ENCODE assay signal across 20 cellular contexts in genomic region chr16:19177111-19177747, GRCh38. TPM values are rescaled to one million over a fixed set of nuclear protein-coding genes. Genes with fewer than 3 reads are reported as not detected.
DNase-seq lines count a peak whose midpoint lies in the region; ATAC-seq and TF ChIP-seq lines count a peak whose summit lies in the region.
"Had no signal": no experiment of that assay in that cellular context is flagged by ENCODE, and none has a peak within 500 bp of the region (broad histone marks: within the 10 kb centered on the region; RNA-seq: fewer than 3 reads in every experiment).

No MANE protein-coding gene starts in this region.

- H3K36me3 Mint-ChIP-seq in mesothelial cell of epicardium = peaks cover 4% of the 10 kb centered on the region
- H3K36me3 Mint-ChIP-seq: CD4-positive, CD25-positive, alpha-beta regulatory T cell had no signal

- TF ChIP-seq POLR2A in tibial nerve (IDR thresholded peaks at IDR 0.05) = no peak

- no peaks in the 10 kb centered on the region for H3K27me3 ChIP-seq in tibial nerve
- H3K27me3 ChIP-seq: colonic mucosa, gastrocnemius medialis, pancreas, transverse colon had no signal

- no peak for TF ChIP-seq EP300 in tibial nerve (IDR thresholded peaks at IDR 0.05)

- no peaks in the 10 kb centered on the region for H3K36me3 ChIP-seq in tibial nerve
- H3K36me3 ChIP-seq: colonic mucosa, gastrocnemius medialis, HAP-1, pancreas, transverse colon had no signal

- no peak overlapping the region for H3K27ac ChIP-seq in tibial nerve
- H3K27ac ChIP-seq: colonic mucosa, gastrocnemius medialis, pancreas, skin epidermis, transverse colon had no signal

- DNase-seq in GM12864 (ENCODE audit: low read depth) = no peak
- DNase-seq in NCI-H1092 (lab: John Stamatoyannopoulos, UW) = peak; percentile 36
- DNase-seq in RPMI8226 = peak; percentile 24
- DNase-seq in mesothelial cell of epicardium (ENCODE audit: low spot score in 2 of 2, unreplicated experiment in 2 of 2) = no peak
- DNase-seq in activated naive CD4-positive, alpha-beta T cell treated with anti-CD3 and anti-CD28 coated beads, Interleukin-2, amount 50 U/mL, for 16 hours = no peak
- DNase-seq in tibial nerve (ENCODE audit: low spot score in 2 of 2) = no peak
- DNase-seq: activated CD4-positive, alpha-beta T cell treated with anti-CD3 and anti-CD28 coated beads for 1 hour; activated naive CD4-positive, alpha-beta T cell; CD4-positive, CD25-positive, alpha-beta regulatory T cell; colonic mucosa; gastrocnemius medialis; NCI-H187; NCI-H748 treated with DMSO at 0.1 percent for 48 hours; pancreas; transverse colon had no signal

- H3K9me3 ChIP-seq in tibial nerve = no peaks in the 10 kb centered on the region
- H3K9me3 ChIP-seq: colonic mucosa, gastrocnemius medialis, HAP-1, pancreas, transverse colon had no signal

- peaks cover 11% of the 10 kb centered on the region for H3K27me3 Mint-ChIP-seq in mesothelial cell of epicardium (ENCODE audit: low read depth)

- H3K27ac Mint-ChIP-seq in mesothelial cell of epicardium = no peak overlapping the region
- H3K27ac Mint-ChIP-seq: T-helper 1 cell treated with Interleukin-12 subunit alpha and Interleukin-12 subunit beta and Interleukin-4 antibody, amounts not matched to agents 30 μg/mL and 1 μg/mL, for 36 hours had no signal

- no peaks in the 10 kb centered on the region for H3K4me1 ChIP-seq in tibial nerve
- H3K4me1 ChIP-seq: colonic mucosa, gastrocnemius medialis, HAP-1, pancreas, transverse colon had no signal

- H3K9me3 Mint-ChIP-seq in mesothelial cell of epicardium = no peaks in the 10 kb centered on the region
- H3K9me3 Mint-ChIP-seq: T-helper 1 cell treated with Interleukin-12 subunit alpha and Interleukin-12 subunit beta and Interleukin-4 antibody, amounts not matched to agents 30 μg/mL and 1 μg/mL, for 36 hours had no signal

- no peak overlapping the region for H3K4me3 ChIP-seq in GM12864 (ENCODE audit: low read depth, low read length)
- no peak overlapping the region for H3K4me3 ChIP-seq in tibial nerve
- H3K4me3 ChIP-seq: colonic mucosa, gastrocnemius medialis, HAP-1, pancreas, skin epidermis, transverse colon had no signal

- peak; percentile 6 for TF ChIP-seq CTCF in GM12864 (IDR thresholded peaks at IDR 0.05; ENCODE audit: low read depth, low read length, missing control alignments)
- peak; percentile 26 for TF ChIP-seq CTCF in mesothelial cell of epicardium (IDR thresholded peaks at IDR 0.05; ENCODE audit: unreplicated experiment)
- TF ChIP-seq CTCF in tibial nerve (IDR thresholded peaks at IDR 0.05) = no peak

- WGBS in tibial nerve, 2 donors = 75 to 76% methylated on average over 5 of the region's 5 CpGs

- no peak overlapping the region for H3K4me3 Mint-ChIP-seq in mesothelial cell of epicardium
- H3K4me3 Mint-ChIP-seq: CD4-positive, CD25-positive, alpha-beta regulatory T cell; T-helper 1 cell treated with Interleukin-12 subunit alpha and Interleukin-12 subunit beta and Interleukin-4 antibody, amounts not matched to agents 30 μg/mL and 1 μg/mL, for 36 hours had no signal

- H3K4me1 Mint-ChIP-seq in mesothelial cell of epicardium = peaks cover 4% of the 10 kb centered on the region
- H3K4me1 Mint-ChIP-seq: CD4-positive, CD25-positive, alpha-beta regulatory T cell had no signal

- no peak for ATAC-seq in HG02588 (IDR thresholded peaks at IDR 0.05; ENCODE audit: unreplicated experiment)
- ATAC-seq: gastrocnemius medialis, pancreas, Right ventricle myocardium inferior had no signal

RNA-seq across cellular contexts. Expression of gene SYT17, which starts 9.2 kb away (rescaled TPM):
- total RNA-seq in mesothelial cell of epicardium (7.4 to 8.6 TPM (median 7.5 TPM) in 3 replicates), tibial nerve (10 to 100 TPM in 2 of 4 donors, 1 to 10 TPM in 2; 8.1 to 33.9 (median 12.7) TPM)
- total RNA-seq: CD4-positive, CD25-positive, alpha-beta regulatory T cell had no signal

Comparison
In these comparisons a context has a peak if more than half of its experiments do, and no peak if none do; other contexts are left out.
1. DNase-seq: peak in NCI-H1092 (single experiment) and RPMI8226 (single experiment); none in GM12864 (single experiment), mesothelial cell of epicardium (0 of 2), activated naive CD4-positive, alpha-beta T cell treated with anti-CD3 and anti-CD28 coated beads, Interleukin-2, amount 50 U/mL, for 16 hours (single experiment) and tibial nerve (0 of 2).
2. CTCF ChIP-seq: peak in GM12864 (single experiment) and mesothelial cell of epicardium (single experiment); none in tibial nerve (0 of 5).